1 cellular context compared by ENCODE assay signal in the genomic region with DNA sequence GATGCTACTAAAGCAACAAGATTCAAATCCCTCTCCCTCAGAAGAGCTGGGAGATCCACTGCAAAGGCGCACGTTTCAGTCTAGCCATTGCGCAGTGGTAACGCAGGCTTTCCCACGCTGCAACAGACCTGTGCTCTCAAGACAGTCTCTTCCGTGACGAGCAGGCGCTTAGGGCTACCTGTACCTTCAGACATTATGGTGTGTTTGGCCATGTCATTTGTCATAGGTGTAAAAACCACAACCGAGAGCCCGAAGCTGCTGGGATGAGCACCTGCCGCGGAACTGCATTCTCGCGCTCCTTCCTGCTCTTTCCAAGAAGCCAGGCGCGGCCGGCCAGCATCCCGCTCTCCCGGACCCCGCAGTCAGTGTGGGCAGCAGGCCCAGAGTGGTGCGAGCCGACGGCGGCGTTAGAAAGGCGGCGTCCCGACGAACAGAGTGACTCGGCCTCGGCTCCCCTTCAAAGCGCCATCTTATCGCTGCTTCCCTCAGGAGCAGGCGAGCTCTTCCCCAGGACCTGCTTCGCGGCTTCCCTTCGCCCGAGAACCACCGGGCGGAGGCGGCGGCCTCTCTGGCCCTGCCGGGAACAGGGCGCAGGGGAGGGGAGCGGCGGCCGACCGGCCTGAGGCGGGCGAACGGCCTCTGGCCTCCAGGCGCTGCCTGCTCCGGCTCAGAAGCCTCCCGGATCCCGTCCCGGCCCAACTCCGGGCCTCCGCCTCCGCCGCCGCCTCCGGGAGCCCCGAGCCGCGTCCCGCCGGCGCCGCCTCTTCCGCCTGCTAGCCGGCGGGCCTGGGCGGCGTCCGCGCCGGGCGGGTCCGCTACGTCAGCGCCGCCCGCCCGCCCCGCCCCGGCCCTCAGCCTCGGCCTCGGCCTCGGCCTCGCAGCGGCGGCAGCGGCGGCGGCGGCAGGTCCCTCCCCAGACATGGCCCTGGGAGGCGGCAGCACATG.
TF ChIP-seq lines count a peak whose summit lies in the region.

A gene with protein sequence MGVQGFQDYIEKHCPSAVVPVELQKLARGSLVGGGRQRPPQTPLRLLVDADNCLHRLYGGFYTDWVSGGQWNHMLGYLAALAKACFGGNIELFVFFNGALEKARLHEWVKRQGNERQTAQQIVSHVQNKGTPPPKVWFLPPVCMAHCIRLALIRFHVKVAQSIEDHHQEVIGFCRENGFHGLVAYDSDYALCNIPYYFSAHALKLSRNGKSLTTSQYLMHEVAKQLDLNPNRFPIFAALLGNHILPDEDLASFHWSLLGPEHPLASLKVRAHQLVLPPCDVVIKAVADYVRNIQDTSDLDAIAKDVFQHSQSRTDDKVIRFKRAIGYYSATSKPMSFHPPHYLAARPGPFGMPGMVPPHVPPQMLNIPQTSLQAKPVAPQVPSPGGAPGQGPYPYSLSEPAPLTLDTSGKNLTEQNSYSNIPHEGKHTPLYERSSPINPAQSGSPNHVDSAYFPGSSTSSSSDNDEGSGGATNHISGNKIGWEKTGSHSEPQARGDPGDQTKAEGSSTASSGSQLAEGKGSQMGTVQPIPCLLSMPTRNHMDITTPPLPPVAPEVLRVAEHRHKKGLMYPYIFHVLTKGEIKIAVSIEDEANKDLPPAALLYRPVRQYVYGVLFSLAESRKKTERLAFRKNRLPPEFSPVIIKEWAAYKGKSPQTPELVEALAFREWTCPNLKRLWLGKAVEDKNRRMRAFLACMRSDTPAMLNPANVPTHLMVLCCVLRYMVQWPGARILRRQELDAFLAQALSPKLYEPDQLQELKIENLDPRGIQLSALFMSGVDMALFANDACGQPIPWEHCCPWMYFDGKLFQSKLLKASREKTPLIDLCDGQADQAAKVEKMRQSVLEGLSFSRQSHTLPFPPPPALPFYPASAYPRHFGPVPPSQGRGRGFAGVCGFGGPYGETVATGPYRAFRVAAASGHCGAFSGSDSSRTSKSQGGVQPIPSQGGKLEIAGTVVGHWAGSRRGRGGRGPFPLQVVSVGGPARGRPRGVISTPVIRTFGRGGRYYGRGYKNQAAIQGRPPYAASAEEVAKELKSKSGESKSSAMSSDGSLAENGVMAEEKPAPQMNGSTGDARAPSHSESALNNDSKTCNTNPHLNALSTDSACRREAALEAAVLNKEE (plus strand): TSS at position 869 of the 945 bp plus-strand sequence. CDS start 231 bp downstream, outside the sequence.

TF ChIP-seq in WTC11, 78 proteins besides CTCF, POLR2A, EP300 and RAD21 (continued from another document):
- TF ChIP-seq AFF4 (CRISPR knock-in tag; IDR thresholded peaks at IDR 0.05; ENCODE audit: borderline replicate concordance) (no peak), FOXP1 (CRISPR knock-in tag; IDR thresholded peaks at IDR 0.05; ENCODE audit: borderline replicate concordance) (peak; percentile 55; the same call in 1 of the 2 replicates), OVOL2 (CRISPR knock-in tag; IDR thresholded peaks at IDR 0.05; ENCODE audit: borderline replicate concordance) (no peak), HMGXB4 (CRISPR knock-in tag; IDR thresholded peaks at IDR 0.05) (peak; percentile 63), IRF2 (CRISPR knock-in tag; IDR thresholded peaks at IDR 0.05; ENCODE audit: borderline replicate concordance, low read depth) (no peak), ZNF396 (CRISPR knock-in tag; IDR thresholded peaks at IDR 0.05; ENCODE audit: borderline replicate concordance) (no peak), ATF6 (CRISPR knock-in tag; IDR thresholded peaks at IDR 0.05) (no peak), CREB1 (CRISPR knock-in tag; IDR thresholded peaks at IDR 0.05) (no peak), ESRRA (CRISPR knock-in tag; IDR thresholded peaks at IDR 0.05; ENCODE audit: borderline replicate concordance) (no peak), JUN (CRISPR knock-in tag; IDR thresholded peaks at IDR 0.05) (no peak), ZNF512 (CRISPR knock-in tag; IDR thresholded peaks at IDR 0.05; ENCODE audit: borderline replicate concordance) (no peak), ZNF121 (CRISPR knock-in tag; IDR thresholded peaks at IDR 0.05) (no peak), NR2C2 (CRISPR knock-in tag; IDR thresholded peaks at IDR 0.05) (no peak), PRRX2 (CRISPR knock-in tag; IDR thresholded peaks at IDR 0.05) (no peak), NFYB (CRISPR knock-in tag; conservative IDR thresholded peaks at IDR 0.05; ENCODE audit: low read depth) (no peak; the same call in 1 of the 2 replicates), MYBL2 (CRISPR knock-in tag; IDR thresholded peaks at IDR 0.05) (no peak), AR (CRISPR knock-in tag; IDR thresholded peaks at IDR 0.05) (no peak), TCF7 (CRISPR knock-in tag; IDR thresholded peaks at IDR 0.05; ENCODE audit: low read depth) (no peak), TP53 (CRISPR knock-in tag; IDR thresholded peaks at IDR 0.05) (peak; percentile 73; the same call in 1 of the 2 replicates), NR1H2 (CRISPR knock-in tag; IDR thresholded peaks at IDR 0.05) (no peak), SOX15 (CRISPR knock-in tag; IDR thresholded peaks at IDR 0.05) (no peak), CREM (CRISPR knock-in tag; IDR thresholded peaks at IDR 0.05) (0 out of 2 replicates have a peak, but pooled peaks have one; percentile 41), ZNF138 (CRISPR knock-in tag; conservative IDR thresholded peaks at IDR 0.05) (no peak)
- TF ChIP-seq, protein P1, sequence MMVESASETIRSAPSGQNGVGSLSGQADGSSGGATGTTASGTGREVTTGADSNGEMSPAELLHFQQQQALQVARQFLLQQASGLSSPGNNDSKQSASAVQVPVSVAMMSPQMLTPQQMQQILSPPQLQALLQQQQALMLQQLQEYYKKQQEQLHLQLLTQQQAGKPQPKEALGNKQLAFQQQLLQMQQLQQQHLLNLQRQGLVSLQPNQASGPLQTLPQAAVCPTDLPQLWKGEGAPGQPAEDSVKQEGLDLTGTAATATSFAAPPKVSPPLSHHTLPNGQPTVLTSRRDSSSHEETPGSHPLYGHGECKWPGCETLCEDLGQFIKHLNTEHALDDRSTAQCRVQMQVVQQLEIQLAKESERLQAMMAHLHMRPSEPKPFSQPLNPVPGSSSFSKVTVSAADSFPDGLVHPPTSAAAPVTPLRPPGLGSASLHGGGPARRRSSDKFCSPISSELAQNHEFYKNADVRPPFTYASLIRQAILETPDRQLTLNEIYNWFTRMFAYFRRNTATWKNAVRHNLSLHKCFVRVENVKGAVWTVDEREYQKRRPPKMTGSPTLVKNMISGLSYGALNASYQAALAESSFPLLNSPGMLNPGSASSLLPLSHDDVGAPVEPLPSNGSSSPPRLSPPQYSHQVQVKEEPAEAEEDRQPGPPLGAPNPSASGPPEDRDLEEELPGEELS (CRISPR knock-in tag; IDR thresholded peaks at IDR 0.05), result 0 out of 2 replicates have a peak, but pooled peaks have one; percentile 15
- TF ChIP-seq, protein P2, sequence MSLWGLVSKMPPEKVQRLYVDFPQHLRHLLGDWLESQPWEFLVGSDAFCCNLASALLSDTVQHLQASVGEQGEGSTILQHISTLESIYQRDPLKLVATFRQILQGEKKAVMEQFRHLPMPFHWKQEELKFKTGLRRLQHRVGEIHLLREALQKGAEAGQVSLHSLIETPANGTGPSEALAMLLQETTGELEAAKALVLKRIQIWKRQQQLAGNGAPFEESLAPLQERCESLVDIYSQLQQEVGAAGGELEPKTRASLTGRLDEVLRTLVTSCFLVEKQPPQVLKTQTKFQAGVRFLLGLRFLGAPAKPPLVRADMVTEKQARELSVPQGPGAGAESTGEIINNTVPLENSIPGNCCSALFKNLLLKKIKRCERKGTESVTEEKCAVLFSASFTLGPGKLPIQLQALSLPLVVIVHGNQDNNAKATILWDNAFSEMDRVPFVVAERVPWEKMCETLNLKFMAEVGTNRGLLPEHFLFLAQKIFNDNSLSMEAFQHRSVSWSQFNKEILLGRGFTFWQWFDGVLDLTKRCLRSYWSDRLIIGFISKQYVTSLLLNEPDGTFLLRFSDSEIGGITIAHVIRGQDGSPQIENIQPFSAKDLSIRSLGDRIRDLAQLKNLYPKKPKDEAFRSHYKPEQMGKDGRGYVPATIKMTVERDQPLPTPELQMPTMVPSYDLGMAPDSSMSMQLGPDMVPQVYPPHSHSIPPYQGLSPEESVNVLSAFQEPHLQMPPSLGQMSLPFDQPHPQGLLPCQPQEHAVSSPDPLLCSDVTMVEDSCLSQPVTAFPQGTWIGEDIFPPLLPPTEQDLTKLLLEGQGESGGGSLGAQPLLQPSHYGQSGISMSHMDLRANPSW (CRISPR knock-in tag; conservative IDR thresholded peaks at IDR 0.05; ENCODE audit: low read depth), result no peak
